15 cellular contexts compared by ENCODE assay signal in genomic region chr3:44420676-44421075, GRCh38. TPM values are rescaled to one million over a fixed set of nuclear protein-coding genes. Genes with fewer than 3 reads are reported as not detected.
A peak's percentile ranks its signal among the peaks of the same experiment; 100 is the strongest.
DNase-seq lines count a peak whose midpoint lies in the region; ATAC-seq and TF ChIP-seq lines count a peak whose summit lies in the region.
"Had no signal": no experiment of that assay in that cellular context is flagged by ENCODE, and none has a peak within 500 bp of the region (broad histone marks: within the 10 kb centered on the region; RNA-seq: fewer than 3 reads in every experiment).

No MANE protein-coding gene starts in this region.

- no peaks in the 10 kb centered on the region for H3K4me1 Mint-ChIP-seq in activated CD8-positive, alpha-beta memory T cell treated with anti-CD3 and anti-CD28 coated beads, Interleukin-2, amount 10 ng/mL, durations not matched to agents 7 days and 5 days
- no peaks in the 10 kb centered on the region for H3K4me1 Mint-ChIP-seq in osteocyte (ENCODE audit: unreplicated experiment)

- H3K4me1 ChIP-seq in PC-3 (ENCODE audit: insufficient read depth, low read length), result no peaks in the 10 kb centered on the region
- no peaks in the 10 kb centered on the region for H3K4me1 ChIP-seq in gastrocnemius medialis
- H3K4me1 ChIP-seq: A549, Caco-2, HAP-1 had no signal

- H3K79me2 ChIP-seq in PC-3 (ENCODE audit: low read length), result no peaks in the 10 kb centered on the region

- H3K27ac ChIP-seq in PC-3 (ENCODE audit: low read length) (no peak overlapping the region), gastrocnemius medialis (no peak overlapping the region)
- H3K27ac ChIP-seq: 22Rv1, A549, C4-2B had no signal

- H3K27me3 Mint-ChIP-seq in activated CD8-positive, alpha-beta memory T cell treated with anti-CD3 and anti-CD28 coated beads, Interleukin-2, amount 10 ng/mL, durations not matched to agents 7 days and 5 days, result no peaks in the 10 kb centered on the region
- no peaks in the 10 kb centered on the region for H3K27me3 Mint-ChIP-seq in osteocyte (ENCODE audit: unreplicated experiment)
- H3K27me3 Mint-ChIP-seq: CD4-positive, alpha-beta T cell had no signal

- CTCF ChIA-PET in activated CD8-positive, alpha-beta memory T cell treated with anti-CD3 and anti-CD28 coated beads, Interleukin-2, amount 10 ng/mL, durations not matched to agents 7 days and 5 days (lab: Charles Lee), result no interaction called here
- CTCF ChIA-PET in PC-3 (lab: Charles Lee), result no interaction called here

- H2AFZ ChIP-seq in PC-3 (ENCODE audit: low read length), result no peak overlapping the region

- H3K9ac ChIP-seq in PC-3 (ENCODE audit: low read length), result no peak overlapping the region

- no peak overlapping the region for H3K27ac Mint-ChIP-seq in activated CD8-positive, alpha-beta memory T cell treated with anti-CD3 and anti-CD28 coated beads, Interleukin-2, amount 10 ng/mL, durations not matched to agents 7 days and 5 days
- no peak overlapping the region for H3K27ac Mint-ChIP-seq in osteocyte (ENCODE audit: unreplicated experiment)
- H3K27ac Mint-ChIP-seq: CD4-positive, alpha-beta T cell had no signal

- H3K27me3 ChIP-seq in PC-3 (ENCODE audit: low read length) (no peaks in the 10 kb centered on the region), gastrocnemius medialis (no peaks in the 10 kb centered on the region)

- intact Hi-C loops in PC-3 (cut with micrococcal nuclease), result no loop called here
- intact Hi-C loops in gastrocnemius medialis (cut with DNase I; ENCODE audit: low total_unique reads), result no loop called here

- POLR2A ChIA-PET in PC-3 (lab: Charles Lee; ENCODE audit: unreplicated experiment), result no interaction called here

- H3K4me3 Mint-ChIP-seq in activated CD8-positive, alpha-beta memory T cell treated with anti-CD3 and anti-CD28 coated beads, Interleukin-2, amount 10 ng/mL, durations not matched to agents 7 days and 5 days, result no peak overlapping the region
- H3K4me3 Mint-ChIP-seq in osteocyte (ENCODE audit: unreplicated experiment), result no peak overlapping the region
- H3K4me3 Mint-ChIP-seq: CD4-positive, alpha-beta T cell had no signal

- no peak for TF ChIP-seq CTCF in PC-3 (conservative IDR thresholded peaks at IDR 0.05; ENCODE audit: low read depth, low read length)
- TF ChIP-seq CTCF in osteocyte (IDR thresholded peaks at IDR 0.05), result no peak
- no peak for TF ChIP-seq CTCF in GM13976 (IDR thresholded peaks at IDR 0.05; ENCODE audit: borderline replicate concordance, control extremely low read depth, extremely low read depth, insufficient read depth, missing control alignments)
- TF ChIP-seq CTCF in gastrocnemius medialis (IDR thresholded peaks at IDR 0.05 in 4 of 5, conservative IDR thresholded peaks at IDR 0.05 in 1 of 5), result no peak

- H3K36me3 ChIP-seq in PC-3 (ENCODE audit: low read depth, low read length) (no peaks in the 10 kb centered on the region), gastrocnemius medialis (no peaks in the 10 kb centered on the region)
- H3K36me3 ChIP-seq: HAP-1 had no signal

- no TSS peak for BruUV-seq in PC-3 (replicated peaks; lab: Mats Ljungman, UMichigan)

- no peaks in the 10 kb centered on the region for H3F3A ChIP-seq in PC-3 (ENCODE audit: low read length, unreplicated experiment)

- no peak overlapping the region for H3K4me2 ChIP-seq in PC-3 (ENCODE audit: low read length)
- H3K4me2 ChIP-seq: A549 had no signal

- H3K9me3 Mint-ChIP-seq in activated CD8-positive, alpha-beta memory T cell treated with anti-CD3 and anti-CD28 coated beads, Interleukin-2, amount 10 ng/mL, durations not matched to agents 7 days and 5 days (ENCODE audit: low read depth), result no peaks in the 10 kb centered on the region
- H3K9me3 Mint-ChIP-seq in osteocyte (ENCODE audit: unreplicated experiment), result no peaks in the 10 kb centered on the region
- H3K9me3 Mint-ChIP-seq: CD4-positive, alpha-beta T cell had no signal

- no peaks in the 10 kb centered on the region for H4K20me1 ChIP-seq in PC-3 (ENCODE audit: low read length)

- no peaks in the 10 kb centered on the region for H3K9me3 ChIP-seq in PC-3 (ENCODE audit: low read length)
- H3K9me3 ChIP-seq in gastrocnemius medialis, result no peaks in the 10 kb centered on the region
- H3K9me3 ChIP-seq: A549, Caco-2, HAP-1 had no signal

- no peak for TF ChIP-seq POLR2A in gastrocnemius medialis (IDR thresholded peaks at IDR 0.05)

- no peak overlapping the region for H3K4me3 ChIP-seq in PC-3 (ENCODE audit: low read length)
- no peak overlapping the region for H3K4me3 ChIP-seq in gastrocnemius medialis
- H3K4me3 ChIP-seq: A549, HAP-1 had no signal

- in situ Hi-C loops in GM13976 (cut with MboI; ENCODE audit: low sequenced_read_pairs, unreplicated experiment) (no loop called here), gastrocnemius medialis (cut with MboI; ENCODE audit: low sequenced_read_pairs in 4 of 4) (no loop called here)

- peak; percentile 27 for DNase-seq in activated CD8-positive, alpha-beta memory T cell treated with anti-CD3 and anti-CD28 coated beads, Interleukin-2, amount 10 ng/mL, durations not matched to agents 7 days and 5 days
- DNase-seq in activated CD8-positive, alpha-beta memory T cell treated with anti-CD3 and anti-CD28 coated beads, Interleukin-2, amount 50 U/mL, for 4 hours, result no peak
- DNase-seq in PC-3 (no peak), osteocyte (ENCODE audit: extremely low spot score, unreplicated experiment) (peak; percentile 72), NCI-H187 (lab: John Stamatoyannopoulos, UW) (no peak), GM13976 (ENCODE audit: low spot score) (no peak), gastrocnemius medialis (no peak)
- DNase-seq: AML-193; Caco-2; CD4-positive, alpha-beta T cell; GDM1 had no signal

- H3K9me2 ChIP-seq in PC-3 (replicated peaks; ENCODE audit: low read length), result no peaks in the 10 kb centered on the region

- no peaks in the 10 kb centered on the region for H3K36me3 Mint-ChIP-seq in activated CD8-positive, alpha-beta memory T cell treated with anti-CD3 and anti-CD28 coated beads, Interleukin-2, amount 10 ng/mL, durations not matched to agents 7 days and 5 days
- no peaks in the 10 kb centered on the region for H3K36me3 Mint-ChIP-seq in osteocyte (ENCODE audit: unreplicated experiment)

- ATAC-seq in activated CD8-positive, alpha-beta memory T cell treated with anti-CD3 and anti-CD28 coated beads, Interleukin-2, amount 10 ng/mL, durations not matched to agents 7 days and 5 days, result no peak
- ATAC-seq in PC-3 (peak; percentile 21; the same call in 1 of the 2 replicates), gastrocnemius medialis (no peak)
- ATAC-seq: A549 had no signal

RNA-seq across cellular contexts. Expression of gene ZNF445, which starts 56.8 kb away (rescaled TPM):
- 10 to 100 TPM; 17.9 to 24.0 TPM for total RNA-seq in activated CD8-positive, alpha-beta memory T cell treated with anti-CD3 and anti-CD28 coated beads, Interleukin-2, amount 10 ng/mL, durations not matched to agents 7 days and 5 days
- total RNA-seq in PC-3 (2014; rRNA removed) (7.7 and 8.2 TPM in 2 replicates), osteocyte (26.1 and 28.2 TPM in 2 replicates), gastrocnemius medialis (1 to 10 TPM; 3.6 to 6.2 (median 3.8) TPM)

Comparison
In these comparisons a context has a peak if more than half of its experiments do, and no peak if none do; other contexts are left out.
1. DNase-seq: peak in activated CD8-positive, alpha-beta memory T cell treated with anti-CD3 and anti-CD28 coated beads, Interleukin-2, amount 10 ng/mL, durations not matched to agents 7 days and 5 days (single experiment) and osteocyte (single experiment); none in activated CD8-positive, alpha-beta memory T cell treated with anti-CD3 and anti-CD28 coated beads, Interleukin-2, amount 50 U/mL, for 4 hours (single experiment), PC-3 (single experiment), NCI-H187 (0 of 2), GM13976 (single experiment) and gastrocnemius medialis (0 of 2).